ENCODE assay signal across 12 cellular contexts in genomic region chr6:125776107-125776826, GRCh38. TPM values are rescaled to one million over a fixed set of nuclear protein-coding genes. Genes with fewer than 3 reads are reported as not detected.
"Had no signal": no experiment of that assay in that cellular context is flagged by ENCODE, and none has a peak within 500 bp of the region (broad histone marks: within the 10 kb centered on the region; RNA-seq: fewer than 3 reads in every experiment).

No MANE protein-coding gene starts in this region.

RNA-seq across cellular contexts. Expression of gene HEY2, which starts 26.8 kb away (rescaled TPM):
- total RNA-seq: activated B cell treated with CpG ODN at 0.5 μM for 24 hours; activated CD4-positive, alpha-beta memory T cell treated with anti-CD3 and anti-CD28 coated beads for 36 hours; activated CD8-positive, alpha-beta memory T cell treated with anti-CD3 and anti-CD28 coated beads for 36 hours; activated CD8-positive, alpha-beta memory T cell treated with anti-CD3 and anti-CD28 coated beads, Interleukin-2, amount 10 ng/mL, durations not matched to agents 7 days and 5 days; activated CD8-positive, alpha-beta T cell treated with anti-CD3 and anti-CD28 coated beads, Interleukin-2, amount 10 ng/mL, durations not matched to agents 7 days and 5 days; activated naive CD4-positive, alpha-beta T cell treated with anti-CD3 and anti-CD28 coated beads for 36 hours; activated naive CD8-positive, alpha-beta T cell treated with anti-CD3 and anti-CD28 coated beads for 36 hours; activated T-helper 1 cell treated with anti-CD3 and anti-CD28 coated beads, Interleukin-12 subunit alpha, Interleukin-12 subunit beta, Interleukin-2, Interleukin-4 antibody, amounts not matched to agents 30 ng/mL and 10 ng/mL and 1 ng/mL, durations not matched to agents 14 hours and 24 hours and 36 hours; activated T-helper 2 cell treated with anti-CD3 and anti-CD28 coated beads, Interferon-gamma antibody, Interleukin-2, Interleukin-4, amounts not matched to agents 10 μg/mL and 5 μg/mL and 100 μg/mL, durations not matched to agents 14 hours and 24 hours and 36 hours; dermis blood vessel endothelial cell; foreskin keratinocyte; T-helper 2 cell treated with Interferon-gamma antibody and Interleukin-4, amounts not matched to agents 100 ng/mL and 5 ng/mL, for 36 hours had no signal
- polyA plus RNA-seq: foreskin keratinocyte had no signal
